ENCODE assay signal across 19 cellular contexts in genomic region chr7:27991006-27991528, GRCh38.
"Had no signal": no experiment of that assay in that cellular context is flagged by ENCODE, and none has a peak within 500 bp of the region (broad histone marks: within the 10 kb centered on the region; RNA-seq: fewer than 3 reads in every experiment).

No MANE protein-coding gene starts in this region.

- H3K9ac ChIP-seq: parathyroid adenoma had no signal

- H3K9me3 Mint-ChIP-seq: effector memory CD8-positive, alpha-beta T cell had no signal

- H3K4me3 ChIP-seq: esophagus squamous epithelium, heart right ventricle, thyroid gland had no signal

- H3K4me3 Mint-ChIP-seq: activated CD4-positive, alpha-beta memory T cell treated with anti-CD3 and anti-CD28 coated beads for 36 hours; activated naive CD4-positive, alpha-beta T cell treated with anti-CD3 and anti-CD28 coated beads, Interleukin-2, amount 10 ng/mL, durations not matched to agents 7 days and 5 days; activated naive CD8-positive, alpha-beta T cell treated with anti-CD3 and anti-CD28 coated beads, Interleukin-2, amount 50 U/mL, for 24 hours; activated T-cell treated with anti-CD3 and anti-CD28 coated beads, Interleukin-2, amount 50 U/mL, for 4 hours; effector memory CD8-positive, alpha-beta T cell; naive thymus-derived CD4-positive, alpha-beta T cell had no signal

- H3K27ac ChIP-seq: esophagus squamous epithelium, heart right ventricle, neutrophil, parathyroid adenoma, thyroid gland, VCaP had no signal

- ATAC-seq: activated naive CD8-positive, alpha-beta T cell treated with anti-CD3 and anti-CD28 coated beads, Interleukin-2, amount 50 U/mL, for 24 hours; activated T-cell treated with anti-CD3 and anti-CD28 coated beads, Interleukin-2, amount 50 U/mL, for 4 hours; effector memory CD8-positive, alpha-beta T cell; heart right ventricle; left ventricle myocardium superior; naive thymus-derived CD4-positive, alpha-beta T cell had no signal

- DNase-seq: activated CD4-positive, alpha-beta memory T cell treated with anti-CD3 and anti-CD28 coated beads for 36 hours; activated CD4-positive, alpha-beta T cell treated with anti-CD3 and anti-CD28 coated beads for 4 hours; activated effector memory CD4-positive, alpha-beta T cell treated with Interleukin-2 at 50 U/mL for 16 hours; activated naive CD4-positive, alpha-beta T cell treated with anti-CD3 and anti-CD28 coated beads, Interleukin-2, amount 10 ng/mL, durations not matched to agents 7 days and 5 days; activated naive CD8-positive, alpha-beta T cell treated with anti-CD3 and anti-CD28 coated beads, Interleukin-2, amount 50 U/mL, for 24 hours; activated T-cell treated with anti-CD3 and anti-CD28 coated beads, Interleukin-2, amount 50 U/mL, for 4 hours; anterior cingulate cortex; caudate nucleus; effector memory CD8-positive, alpha-beta T cell; esophagus squamous epithelium; heart right ventricle; kidney glomerular epithelial cell; left ventricle myocardium superior; naive thymus-derived CD4-positive, alpha-beta T cell; stimulated activated naive CD4-positive, alpha-beta T cell; thyroid gland had no signal

- H3K27ac Mint-ChIP-seq: activated CD4-positive, alpha-beta memory T cell treated with anti-CD3 and anti-CD28 coated beads for 36 hours; activated naive CD4-positive, alpha-beta T cell treated with anti-CD3 and anti-CD28 coated beads, Interleukin-2, amount 10 ng/mL, durations not matched to agents 7 days and 5 days; activated naive CD8-positive, alpha-beta T cell treated with anti-CD3 and anti-CD28 coated beads, Interleukin-2, amount 50 U/mL, for 24 hours had no signal

- H3K27me3 Mint-ChIP-seq: activated CD4-positive, alpha-beta memory T cell treated with anti-CD3 and anti-CD28 coated beads for 36 hours; activated naive CD8-positive, alpha-beta T cell treated with anti-CD3 and anti-CD28 coated beads, Interleukin-2, amount 50 U/mL, for 24 hours; effector memory CD8-positive, alpha-beta T cell; naive thymus-derived CD4-positive, alpha-beta T cell had no signal

- H3K27me3 ChIP-seq: esophagus squamous epithelium, heart right ventricle, neutrophil, thyroid gland had no signal

- H3K79me2 ChIP-seq: parathyroid adenoma had no signal

- H3K4me1 ChIP-seq: parathyroid adenoma had no signal

- H2AFZ ChIP-seq: parathyroid adenoma had no signal

- H3K36me3 ChIP-seq: esophagus squamous epithelium, neutrophil, thyroid gland had no signal
